Comparison of ENCODE assay signal across 8 cellular contexts in genomic region chr17:18182190-18182977, GRCh38. TPM values are rescaled to one million over a fixed set of nuclear protein-coding genes. Genes with fewer than 3 reads are reported as not detected.
DNase-seq lines count a peak whose midpoint lies in the region; ATAC-seq and TF ChIP-seq lines count a peak whose summit lies in the region.

No MANE protein-coding gene starts in this region.

- no peaks in the 10 kb centered on the region for H3K27me3 ChIP-seq in CD4-positive, CD25-positive, alpha-beta regulatory T cell (ENCODE audit: control insufficient read depth, insufficient read depth, low read length)
- H3K27me3 ChIP-seq in mammary epithelial cell (ENCODE audit: insufficient read depth, low read length) (no peaks in the 10 kb centered on the region), tibial nerve (no peaks in the 10 kb centered on the region)

- H3K27ac Mint-ChIP-seq in CD4-positive, CD25-positive, alpha-beta regulatory T cell, result peak overlapping the region; percentile 98 to 99 (median 99)

- peak overlapping the region; percentile 97 for H3K4me3 Mint-ChIP-seq in CD4-positive, CD25-positive, alpha-beta regulatory T cell

- H3K36me3 ChIP-seq in CD4-positive, CD25-positive, alpha-beta regulatory T cell (ENCODE audit: control insufficient read depth, insufficient read depth, low read length), result peaks cover 5% of the 10 kb centered on the region
- H3K36me3 ChIP-seq in mammary epithelial cell (ENCODE audit: insufficient read depth, low read length) (no peaks in the 10 kb centered on the region), tibial nerve (no peaks in the 10 kb centered on the region)

- H2AFZ ChIP-seq in mammary epithelial cell (ENCODE audit: low read depth, low read length), result peak overlapping the region; percentile 81

- CTCF ChIA-PET in mammary epithelial cell (lab: Charles Lee; ENCODE audit: low non-redundant PET), result no interaction called here

- no peak for TF ChIP-seq POLR2A in lower leg skin (IDR thresholded peaks at IDR 0.05)
- TF ChIP-seq POLR2A in tibial nerve (IDR thresholded peaks at IDR 0.05), result no peak

- H3K36me3 Mint-ChIP-seq in CD4-positive, CD25-positive, alpha-beta regulatory T cell, result peaks cover 10% of the 10 kb centered on the region

- H3K4me1 ChIP-seq in CD4-positive, CD25-positive, alpha-beta regulatory T cell (ENCODE audit: control insufficient read depth, insufficient read depth, low read length, poor library complexity, severe bottlenecking), result peaks cover 39% of the 10 kb centered on the region
- peaks cover 40% of the 10 kb centered on the region for H3K4me1 ChIP-seq in mammary epithelial cell (ENCODE audit: insufficient read depth, low read length)
- peaks cover 0 to 43% (median 29%) of the 10 kb centered on the region in 4 donors for H3K4me1 ChIP-seq in tibial nerve

- DNase-seq in CD4-positive, CD25-positive, alpha-beta regulatory T cell, result no peak
- DNase-seq in Jurkat, Clone E6-1 (ENCODE audit: low read depth, low spot score), result no peak
- DNase-seq in mammary epithelial cell (no peak), lower leg skin (ENCODE audit: low spot score in 2 of 2) (no peak), tibial nerve (ENCODE audit: low spot score in 2 of 2) (no peak), amygdala (lab: John Stamatoyannopoulos, UW) (no peak), GM19238 (ENCODE audit: insufficient read length, low spot score) (no peak)

- ATAC-seq in CD4-positive, CD25-positive, alpha-beta regulatory T cell (ENCODE audit: low read depth in 2 of 2), result no peak
- no peak for ATAC-seq in GM21737 (IDR thresholded peaks at IDR 0.05; ENCODE audit: unreplicated experiment)

- no peak for TF ChIP-seq EP300 in tibial nerve (IDR thresholded peaks at IDR 0.05)

- 19% methylated on average over 13 of the region's 25 CpGs for WGBS in mammary epithelial cell (ENCODE audit: low coverage, missing lambda C conversion rate)
- WGBS in lower leg skin, 2 donors, result 5 to 7% methylated on average over 25 of the region's 25 CpGs
- 6 to 17% methylated on average over 25 of the region's 25 CpGs for WGBS in tibial nerve, 2 donors

- H3K27ac ChIP-seq in CD4-positive, CD25-positive, alpha-beta regulatory T cell (ENCODE audit: insufficient read depth, low read length, poor library complexity, severe bottlenecking), result peak overlapping the region; percentile 96
- peak overlapping the region; percentile 94 for H3K27ac ChIP-seq in mammary epithelial cell (ENCODE audit: insufficient read depth, low read depth, low read length)
- H3K27ac ChIP-seq in tibial nerve, result peak overlapping the region; percentile 87 to 100 (median 98)

- intact Hi-C loops in mammary epithelial cell (cut with micrococcal nuclease), result loop anchor here (2.0 to 5.0 kb wide), 3 partner anchors 24 to 95 kb away; partner anchors contain the start of gene DRG2
- intact Hi-C loops in lower leg skin (cut with DNase I; ENCODE audit: low total_unique reads), result no loop called here

- H4K20me1 ChIP-seq in mammary epithelial cell (ENCODE audit: insufficient read depth, low read length), result no peaks in the 10 kb centered on the region

- in situ Hi-C loops in mammary epithelial cell (cut with MboI; ENCODE audit: low sequenced_read_pairs in 2 of 2), result no loop called here

- no peak for TF ChIP-seq CTCF in mammary epithelial cell (conservative IDR thresholded peaks at IDR 0.05 in 1 of 2, IDR thresholded peaks at IDR 0.05 in 1 of 2; ENCODE audit: extremely low read depth in 1 of 2, insufficient read depth in 1 of 2, low read depth in 1 of 2, low read length in 2 of 2)
- TF ChIP-seq CTCF in lower leg skin (IDR thresholded peaks at IDR 0.05), result no peak
- no peak for TF ChIP-seq CTCF in tibial nerve (IDR thresholded peaks at IDR 0.05)

- peak overlapping the region; percentile 85 for H3K9ac ChIP-seq in mammary epithelial cell (ENCODE audit: insufficient read depth, low read length)

- H3K4me2 ChIP-seq in mammary epithelial cell (ENCODE audit: insufficient read depth, low read depth, low read length), result peak overlapping the region; percentile 82

- H3K79me2 ChIP-seq in mammary epithelial cell (ENCODE audit: insufficient read depth, low read length), result peaks cover 37% of the 10 kb centered on the region

- peaks cover 8 to 46% (median 33%) of the 10 kb centered on the region in 4 donors for H3K4me1 Mint-ChIP-seq in CD4-positive, CD25-positive, alpha-beta regulatory T cell

- peaks cover 6% of the 10 kb centered on the region for H3K27me3 Mint-ChIP-seq in CD4-positive, CD25-positive, alpha-beta regulatory T cell

- no peaks in the 10 kb centered on the region for H3K9me3 ChIP-seq in CD4-positive, CD25-positive, alpha-beta regulatory T cell (ENCODE audit: control insufficient read depth in 2 of 2, low read length in 2 of 2)
- H3K9me3 ChIP-seq in mammary epithelial cell (replicated peaks; ENCODE audit: insufficient read depth, low read length) (no peaks in the 10 kb centered on the region), tibial nerve (no peaks in the 10 kb centered on the region)

- peak overlapping the region; percentile 78 for H3K4me3 ChIP-seq in CD4-positive, CD25-positive, alpha-beta regulatory T cell (ENCODE audit: low read depth, low read length)
- peak overlapping the region; percentile 77 for H3K4me3 ChIP-seq in Jurkat, Clone E6-1 (ENCODE audit: low read length)
- H3K4me3 ChIP-seq in mammary epithelial cell (replicated peaks in 1 of 3; ENCODE audit: insufficient read depth in 1 of 3, low read depth in 2 of 3, low read length in 3 of 3) (peak overlapping the region; percentile 55 to 94 (median 94)), lower leg skin (ENCODE audit: low read depth, poor library complexity, severe bottlenecking) (peak overlapping the region; percentile 29), tibial nerve (peak overlapping the region; percentile 82 to 98 (median 90))

- BruUV-seq in mammary epithelial cell (replicated peaks; lab: Mats Ljungman, UMichigan), result no TSS peak

- dilution Hi-C loops in mammary epithelial cell (cut with HindIII; ENCODE audit: low sequenced_read_pairs), result no loop called here

- no peaks in the 10 kb centered on the region for H3K9me3 Mint-ChIP-seq in CD4-positive, CD25-positive, alpha-beta regulatory T cell

RNA-seq across cellular contexts. Expression of gene ALKBH5, which starts 1.2 kb away (rescaled TPM):
- 118 TPM for total RNA-seq in CD4-positive, CD25-positive, alpha-beta regulatory T cell
- polyA plus RNA-seq in CD4-positive, CD25-positive, alpha-beta regulatory T cell, result 100 to 1,000 TPM; 102 to 123 (median 115) TPM
- 37.7 TPM for polyA plus RNA-seq in Jurkat, Clone E6-1 (2012; ENCODE audit: insufficient read depth, insufficient read length)
- total RNA-seq in mammary epithelial cell, result 100 to 1,000 TPM in 1 of 2 donors, 10 to 100 TPM in 1; 87.7 to 118 TPM
- polyA plus RNA-seq in mammary epithelial cell, result 79.1 TPM
- 150 TPM for polyA minus RNA-seq in mammary epithelial cell
- total RNA-seq in lower leg skin, result 10 to 100 TPM; 56.0 to 87.2 (median 76.4) TPM
- 100 to 1,000 TPM in 1 of 4 donors, 10 to 100 TPM in 3; 73.9 to 110 (median 93.6) TPM for total RNA-seq in tibial nerve

RNA-seq across cellular contexts. Expression of gene LLGL1, which starts 43.1 kb away (rescaled TPM):
- 16.6 TPM for total RNA-seq in CD4-positive, CD25-positive, alpha-beta regulatory T cell
- polyA plus RNA-seq in CD4-positive, CD25-positive, alpha-beta regulatory T cell, result 1 to 10 TPM; 1.0 to 2.2 (median 1.6) TPM
- polyA plus RNA-seq in Jurkat, Clone E6-1 (2012; ENCODE audit: insufficient read depth, insufficient read length), result 22.6 TPM
- total RNA-seq in mammary epithelial cell (10 to 100 TPM; 35.2 to 50.0 TPM), lower leg skin (10 to 100 TPM; 24.5 to 32.7 (median 29.3) TPM), tibial nerve (10 to 100 TPM; 20.9 to 30.2 (median 27.9) TPM)
- polyA plus RNA-seq in mammary epithelial cell, result 37.6 TPM
- polyA minus RNA-seq in mammary epithelial cell, result 20.3 TPM

Comparison
In these comparisons a context has a peak if more than half of its experiments do, and no peak if none do; other contexts are left out.
1. H3K4me3 ChIP-seq: peak in every context shown above with its lines; median percentile 94 in mammary epithelial cell; 90 in tibial nerve; 78 in CD4-positive, CD25-positive, alpha-beta regulatory T cell; 77 in Jurkat, Clone E6-1; 29 in lower leg skin.